ENCODE assay signal across 7 cellular contexts in genomic region chr15:88345962-88346361, GRCh38.
"Had no signal": no experiment of that assay in that cellular context is flagged by ENCODE, and none has a peak within 500 bp of the region (broad histone marks: within the 10 kb centered on the region; RNA-seq: fewer than 3 reads in every experiment).

No MANE protein-coding gene starts in this region.

- H3K27ac ChIP-seq: HL-60 had no signal

- FAIRE-seq: HepG2, HTR-8/SVneo, K562 had no signal

- DNase-seq: IMR-90, KBM-7, KG1 had no signal

- ATAC-seq: HepG2, K562 had no signal

- H3K4me3 ChIP-seq: K562 had no signal
